In the genomic region with DNA sequence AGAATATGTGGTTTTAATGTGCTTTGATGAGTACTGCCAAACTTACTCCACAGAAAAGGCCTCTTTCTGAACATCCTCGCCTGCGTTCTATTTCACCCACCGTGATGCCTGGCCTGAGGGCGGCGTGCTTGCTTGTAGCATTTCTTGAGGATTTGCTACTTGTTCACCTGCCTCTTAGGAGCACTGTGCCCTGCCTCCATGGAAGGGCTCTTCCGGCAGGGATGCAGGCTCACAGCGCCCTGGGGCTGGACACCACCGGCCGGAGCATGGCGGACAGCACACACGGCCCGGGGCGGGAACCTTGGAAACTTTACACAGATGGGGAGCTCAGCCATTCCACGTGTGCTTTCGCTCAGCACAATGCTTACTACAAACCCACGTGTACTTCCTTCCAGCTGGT, we compare ENCODE assay signal across 18 cellular contexts.
"Had no signal": no experiment of that assay in that cellular context is flagged by ENCODE, and none has a peak within 500 bp of the region (broad histone marks: within the 10 kb centered on the region; RNA-seq: fewer than 3 reads in every experiment).

No MANE protein-coding gene starts in this region.

- H3K9me3 ChIP-seq: ascending aorta, breast epithelium, gastroesophageal sphincter, upper lobe of left lung had no signal

- H2AFZ ChIP-seq: parathyroid adenoma had no signal

- ATAC-seq: gastroesophageal sphincter; stimulated activated naive CD8-positive, alpha-beta T cell treated with anti-CD3 and anti-CD28 coated beads, Interleukin-15, Interleukin-2, amounts not matched to agents 100 U/mL and 50 U/mL, for 24 hours had no signal

- H3K4me1 ChIP-seq: ascending aorta, parathyroid adenoma, upper lobe of left lung had no signal

- H3K27me3 ChIP-seq: ascending aorta, breast epithelium, gastroesophageal sphincter, upper lobe of left lung had no signal

- H3K27ac ChIP-seq: ascending aorta, breast epithelium, gastroesophageal sphincter, parathyroid adenoma, skin epidermis, upper lobe of left lung, VCaP had no signal

- H3K4me3 ChIP-seq: ascending aorta, breast epithelium, gastroesophageal sphincter, skin epidermis, upper lobe of left lung had no signal

- FAIRE-seq: endometrium, islet of Langerhans had no signal

- DNase-seq: activated CD4-positive, alpha-beta T cell treated with anti-CD3 and anti-CD28 coated beads for 1 hour; activated CD4-positive, alpha-beta T cell treated with anti-CD3 and anti-CD28 coated beads, Interleukin-2, amount 50 U/mL, for 4 hours; activated naive CD4-positive, alpha-beta T cell; activated T-cell treated with anti-CD3 and anti-CD28 coated beads for 4 hours; naive B cell; retina; stimulated activated CD4-positive, alpha-beta T cell treated with anti-CD3 and anti-CD28 coated beads, Interleukin-4, amount 100 ng/mL, for 24 hours; stimulated activated naive CD8-positive, alpha-beta T cell treated with anti-CD3 and anti-CD28 coated beads, Interleukin-15, Interleukin-2, amounts not matched to agents 100 U/mL and 50 U/mL, for 24 hours; T1000 had no signal

- H3K79me2 ChIP-seq: parathyroid adenoma had no signal

- H3K9ac ChIP-seq: parathyroid adenoma had no signal
